In genomic region chr17:75855310-75856061, GRCh38 we compare ENCODE assay signal across 1 cellular context.
A peak's percentile ranks its signal among the peaks of the same experiment; 100 is the strongest.
TF ChIP-seq lines count a peak whose summit lies in the region.

TSS of gene WBP2 (minus strand) at chr17:75855335. CDS start at chr17:75855297, 38 bp downstream.

TF ChIP-seq in GM12878, 131 proteins besides CTCF, POLR2A, EP300 and RAD21 (continued from another document):
- no peak for TF ChIP-seq STAT3 (IDR thresholded peaks at IDR 0.05; ENCODE audit: low read depth, low read length)
- TF ChIP-seq SP1 (IDR thresholded peaks at IDR 0.05; ENCODE audit: low read depth, low read length) = peak; percentile 62
- peak; percentile 76 for TF ChIP-seq SPI1 (IDR thresholded peaks at IDR 0.05; ENCODE audit: borderline replicate concordance, insufficient read depth, low read depth, low read length)
- TF ChIP-seq HDAC2 (IDR thresholded peaks at IDR 0.05) = no peak
